Comparison of ENCODE assay signal across 4 cellular contexts in genomic region chr1:2625748-2626147, GRCh38. TPM values are rescaled to one million over a fixed set of nuclear protein-coding genes. Genes with fewer than 3 reads are reported as not detected.
"Had no signal": no experiment of that assay in that cellular context is flagged by ENCODE, and none has a peak within 500 bp of the region (broad histone marks: within the 10 kb centered on the region; RNA-seq: fewer than 3 reads in every experiment).

No MANE protein-coding gene starts in this region.

RNA-seq across cellular contexts. Expression of gene MMEL1, which starts 7.1 kb away (rescaled TPM):
- total RNA-seq: ascending aorta, bronchial epithelial cell, cardiac muscle cell, WTC11 had no signal
- polyA plus RNA-seq: cardiac muscle cell had no signal
